Comparison of ENCODE assay signal across 24 cellular contexts in the genomic region with DNA sequence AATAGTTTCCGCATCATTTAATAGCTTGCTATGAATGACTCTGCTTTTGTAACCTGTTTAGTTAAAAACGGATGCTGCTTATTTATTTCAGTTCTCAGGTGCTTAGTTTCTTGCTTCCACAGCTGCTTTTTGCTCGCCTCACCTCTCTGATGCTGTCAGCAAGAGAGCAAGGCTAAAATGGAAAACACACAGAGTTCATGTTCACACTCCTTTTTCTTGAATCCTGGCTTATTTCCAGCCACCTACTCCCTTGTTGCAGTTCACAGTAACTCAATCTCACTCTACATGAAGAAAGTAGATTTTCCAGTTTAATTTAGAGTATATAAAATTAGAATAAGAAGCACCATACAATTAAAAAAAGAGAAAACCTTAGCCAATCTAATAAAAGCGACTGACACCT.
"Had no signal": no experiment of that assay in that cellular context is flagged by ENCODE, and none has a peak within 500 bp of the region (broad histone marks: within the 10 kb centered on the region; RNA-seq: fewer than 3 reads in every experiment).

No MANE protein-coding gene starts in this region.

- H3K4me2 ChIP-seq: hepatocyte had no signal

- H3K36me3 Mint-ChIP-seq: activated naive CD4-positive, alpha-beta T cell treated with anti-CD3 and anti-CD28 coated beads, Interleukin-2, amount 50 U/mL, for 24 hours; immature natural killer cell; naive thymus-derived CD8-positive, alpha-beta T cell; WTC11 had no signal

- H3K9me3 ChIP-seq: left lung, ovary, psoas muscle, thyroid gland had no signal

- H3K9me3 Mint-ChIP-seq: activated naive CD4-positive, alpha-beta T cell treated with anti-CD3 and anti-CD28 coated beads, Interleukin-2, amount 50 U/mL, for 24 hours; effector memory CD8-positive, alpha-beta T cell; stimulated activated naive CD8-positive, alpha-beta T cell treated with anti-CD3 and anti-CD28 coated beads, Interleukin-15, Interleukin-2, amounts not matched to agents 100 ng/mL and 50 ng/mL, for 24 hours; WTC11 had no signal

- H3K27me3 Mint-ChIP-seq: activated naive CD4-positive, alpha-beta T cell treated with anti-CD3 and anti-CD28 coated beads, Interleukin-2, amount 50 U/mL, for 24 hours; effector memory CD8-positive, alpha-beta T cell; stimulated activated naive CD8-positive, alpha-beta T cell treated with anti-CD3 and anti-CD28 coated beads, Interleukin-15, Interleukin-2, amounts not matched to agents 100 ng/mL and 50 ng/mL, for 24 hours had no signal

- H3K4me1 Mint-ChIP-seq: activated naive CD4-positive, alpha-beta T cell treated with anti-CD3 and anti-CD28 coated beads, Interleukin-2, amount 50 U/mL, for 24 hours; immature natural killer cell; naive thymus-derived CD8-positive, alpha-beta T cell had no signal

- H3K27ac Mint-ChIP-seq: activated naive CD4-positive, alpha-beta T cell treated with anti-CD3 and anti-CD28 coated beads, Interleukin-2, amount 50 U/mL, for 24 hours; effector memory CD8-positive, alpha-beta T cell; immature natural killer cell; naive thymus-derived CD8-positive, alpha-beta T cell; stimulated activated naive CD8-positive, alpha-beta T cell treated with anti-CD3 and anti-CD28 coated beads, Interleukin-15, Interleukin-2, amounts not matched to agents 100 ng/mL and 50 ng/mL, for 24 hours; WTC11 had no signal

- H3K36me3 ChIP-seq: brain microvascular endothelial cell, left lung, ovary, thyroid gland had no signal

- H3K4me3 Mint-ChIP-seq: activated naive CD4-positive, alpha-beta T cell treated with anti-CD3 and anti-CD28 coated beads, Interleukin-2, amount 50 U/mL, for 24 hours; effector memory CD8-positive, alpha-beta T cell; immature natural killer cell; naive thymus-derived CD8-positive, alpha-beta T cell; stimulated activated naive CD8-positive, alpha-beta T cell treated with anti-CD3 and anti-CD28 coated beads, Interleukin-15, Interleukin-2, amounts not matched to agents 100 ng/mL and 50 ng/mL, for 24 hours; WTC11 had no signal

- H3K79me2 ChIP-seq: hepatocyte had no signal

- H3K4me1 ChIP-seq: left lung, psoas muscle, thyroid gland had no signal

- H3K4me3 ChIP-seq: dorsolateral prefrontal cortex, hepatocyte, left lung, ovary, psoas muscle, thyroid gland had no signal

- H3K27ac ChIP-seq: brain microvascular endothelial cell, dorsolateral prefrontal cortex, hepatocyte, left lung, ovary, psoas muscle, thyroid gland had no signal

- H2AFZ ChIP-seq: hepatocyte had no signal

- DNase-seq: activated gamma-delta T cell treated with Interleukin-2 at 50 U/mL for 16 hours; activated T-cell treated with anti-CD3 and anti-CD28 coated beads, Interleukin-2, amount 50 U/mL, for 1 hour; anterior cingulate cortex; brain microvascular endothelial cell; central memory CD4-positive, alpha-beta T cell; dorsolateral prefrontal cortex; effector memory CD8-positive, alpha-beta T cell; glutamatergic neuron; immature natural killer cell; kidney glomerular epithelial cell; left lung; naive thymus-derived CD8-positive, alpha-beta T cell; ovary; psoas muscle; right cardiac atrium; stimulated activated CD4-positive, alpha-beta T cell treated with anti-CD3 and anti-CD28 coated beads, Interleukin-12 subunit alpha, Interleukin-12 subunit beta, amount 100 ng/mL, for 4 hours; stimulated activated CD4-positive, alpha-beta T cell treated with anti-CD3 and anti-CD28 coated beads, Interleukin-1b, Interleukin-23, amount 100 ng/mL, for 48 hours; substantia nigra; T1000; thyroid gland had no signal

- H3K27me3 ChIP-seq: brain microvascular endothelial cell, dorsolateral prefrontal cortex, hepatocyte, left lung, ovary, thyroid gland had no signal
